In genomic region chr7:148035950-148036349, GRCh38 we compare ENCODE assay signal across 28 cellular contexts.
"Had no signal": no experiment of that assay in that cellular context is flagged by ENCODE, and none has a peak within 500 bp of the region (broad histone marks: within the 10 kb centered on the region; RNA-seq: fewer than 3 reads in every experiment).

No MANE protein-coding gene starts in this region.

- ATAC-seq: effector memory CD8-positive, alpha-beta T cell; esophagus mucosa; gastrocnemius medialis; heart right ventricle; left lung; left ventricle myocardium superior; lower lobe of right lung; mucosa of descending colon had no signal

- H3K27ac Mint-ChIP-seq: dendritic cell treated with granulocyte-macrophage colony-stimulating factor and Interleukin-4, amounts not matched to agents 40 ng/mL and 50 ng/mL, for 4 days; effector memory CD8-positive, alpha-beta T cell; endodermal cell; immature natural killer cell; mesothelial cell of epicardium had no signal

- H3K4me3 ChIP-seq: colonic mucosa, esophagus squamous epithelium, gastrocnemius medialis, heart right ventricle, left lung, lower lobe of right lung, mucosa of descending colon had no signal

- H3K4me1 ChIP-seq: colonic mucosa, esophagus squamous epithelium, gastrocnemius medialis, heart right ventricle, left lung, lower lobe of right lung had no signal

- H3K9me3 Mint-ChIP-seq: endodermal cell had no signal

- H3K27me3 Mint-ChIP-seq: dendritic cell treated with granulocyte-macrophage colony-stimulating factor and Interleukin-4, amounts not matched to agents 40 ng/mL and 50 ng/mL, for 4 days; effector memory CD8-positive, alpha-beta T cell had no signal

- FAIRE-seq: endometrium, kidney had no signal

- DNase-seq: colonic mucosa; cortex of kidney; effector CD8-positive, alpha-beta T cell; effector memory CD8-positive, alpha-beta T cell; endodermal cell; erythroblast; esophagus squamous epithelium; foreskin fibroblast; foreskin melanocyte; gastrocnemius medialis; glutamatergic neuron; head of caudate nucleus; heart right ventricle; hypothalamus; immature natural killer cell; islet precursor cell; kidney; kidney glomerular epithelial cell; left lung; left ventricle myocardium superior; lower lobe of right lung; mesenchymal stem cell had no signal

- H3K36me3 Mint-ChIP-seq: immature natural killer cell, mesothelial cell of epicardium had no signal

- H3K36me3 ChIP-seq: colonic mucosa, esophagus squamous epithelium, gastrocnemius medialis, heart right ventricle, left lung, lower lobe of right lung had no signal

- H3K27me3 ChIP-seq: colonic mucosa, esophagus squamous epithelium, gastrocnemius medialis, heart right ventricle, left lung had no signal

- H3K4me3 Mint-ChIP-seq: dendritic cell treated with granulocyte-macrophage colony-stimulating factor and Interleukin-4, amounts not matched to agents 40 ng/mL and 50 ng/mL, for 4 days; effector memory CD8-positive, alpha-beta T cell; endodermal cell; immature natural killer cell; mesothelial cell of epicardium had no signal

- H3K27ac ChIP-seq: colonic mucosa, epithelial cell of prostate, esophagus squamous epithelium, gastrocnemius medialis, heart right ventricle, left lung, lower lobe of right lung had no signal

- H3K9me3 ChIP-seq: colonic mucosa, esophagus squamous epithelium, gastrocnemius medialis, heart right ventricle, left lung, lower lobe of right lung, mucosa of descending colon had no signal
